ENCODE assay signal across 1 cellular context in the genomic region with DNA sequence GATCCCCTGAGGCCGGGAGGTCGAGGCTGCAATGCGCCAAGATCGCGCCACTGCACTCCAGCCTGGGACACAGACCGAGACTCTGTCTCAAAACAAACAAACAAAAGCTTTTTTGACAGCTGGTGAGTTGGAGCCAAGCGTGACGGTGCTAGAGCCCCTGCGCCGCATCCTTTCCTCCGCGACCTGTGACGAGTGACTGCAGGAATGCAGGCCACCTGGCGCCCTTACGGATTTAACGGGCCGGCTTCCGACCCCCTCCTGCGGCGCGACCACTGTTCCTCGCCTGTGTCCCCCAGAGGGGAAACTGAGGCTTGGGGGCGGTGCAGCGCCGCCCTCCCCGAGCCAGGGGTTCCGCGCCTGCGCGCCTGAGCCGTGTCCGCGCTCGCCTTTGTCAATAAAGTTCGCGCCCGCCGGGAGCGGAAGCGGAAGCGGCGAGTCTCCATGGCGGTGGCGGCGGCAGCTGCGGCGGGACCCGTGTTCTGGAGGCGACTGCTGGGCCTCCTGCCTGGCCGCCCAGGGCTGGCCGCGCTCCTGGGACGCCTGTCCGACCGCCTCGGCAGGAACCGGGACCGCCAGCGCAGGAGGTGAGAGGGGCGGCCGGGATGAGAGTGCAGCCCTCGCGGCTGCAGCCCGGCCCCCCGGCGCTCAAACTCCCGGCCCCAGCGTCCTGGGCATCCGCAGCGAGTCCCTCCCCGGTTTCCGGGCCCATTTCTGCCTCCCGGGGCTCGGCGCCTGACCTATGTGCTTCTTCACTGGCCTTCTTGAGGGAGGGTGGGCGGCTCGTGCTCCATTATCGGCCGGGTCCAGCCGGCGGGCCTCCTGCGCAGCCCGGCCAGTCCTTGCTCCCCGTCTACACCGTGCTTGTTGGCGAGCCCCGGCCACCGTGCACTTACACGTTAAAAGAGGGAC.
A peak's percentile ranks its signal among the peaks of the same experiment; 100 is the strongest.
TF ChIP-seq lines count a peak whose summit lies in the region.

A gene with protein sequence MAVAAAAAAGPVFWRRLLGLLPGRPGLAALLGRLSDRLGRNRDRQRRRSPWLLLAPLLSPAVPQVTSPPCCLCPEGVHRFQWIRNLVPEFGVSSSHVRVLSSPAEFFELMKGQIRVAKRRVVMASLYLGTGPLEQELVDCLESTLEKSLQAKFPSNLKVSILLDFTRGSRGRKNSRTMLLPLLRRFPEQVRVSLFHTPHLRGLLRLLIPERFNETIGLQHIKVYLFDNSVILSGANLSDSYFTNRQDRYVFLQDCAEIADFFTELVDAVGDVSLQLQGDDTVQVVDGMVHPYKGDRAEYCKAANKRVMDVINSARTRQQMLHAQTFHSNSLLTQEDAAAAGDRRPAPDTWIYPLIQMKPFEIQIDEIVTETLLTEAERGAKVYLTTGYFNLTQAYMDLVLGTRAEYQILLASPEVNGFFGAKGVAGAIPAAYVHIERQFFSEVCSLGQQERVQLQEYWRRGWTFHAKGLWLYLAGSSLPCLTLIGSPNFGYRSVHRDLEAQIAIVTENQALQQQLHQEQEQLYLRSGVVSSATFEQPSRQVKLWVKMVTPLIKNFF (plus strand): TSS at position 425 of the 909 bp plus-strand sequence. CDS start 17 bp downstream, at position 442.

TF ChIP-seq in HepG2, 621 proteins besides CTCF, POLR2A, EP300 and RAD21 (continued from another document and continues in another):
- TF ChIP-seq, protein P1, sequence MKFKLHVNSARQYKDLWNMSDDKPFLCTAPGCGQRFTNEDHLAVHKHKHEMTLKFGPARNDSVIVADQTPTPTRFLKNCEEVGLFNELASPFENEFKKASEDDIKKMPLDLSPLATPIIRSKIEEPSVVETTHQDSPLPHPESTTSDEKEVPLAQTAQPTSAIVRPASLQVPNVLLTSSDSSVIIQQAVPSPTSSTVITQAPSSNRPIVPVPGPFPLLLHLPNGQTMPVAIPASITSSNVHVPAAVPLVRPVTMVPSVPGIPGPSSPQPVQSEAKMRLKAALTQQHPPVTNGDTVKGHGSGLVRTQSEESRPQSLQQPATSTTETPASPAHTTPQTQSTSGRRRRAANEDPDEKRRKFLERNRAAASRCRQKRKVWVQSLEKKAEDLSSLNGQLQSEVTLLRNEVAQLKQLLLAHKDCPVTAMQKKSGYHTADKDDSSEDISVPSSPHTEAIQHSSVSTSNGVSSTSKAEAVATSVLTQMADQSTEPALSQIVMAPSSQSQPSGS (CRISPR knock-in tag; IDR thresholded peaks at IDR 0.05), result peak; percentile 79; the same call in 1 of the 2 replicates
- TF ChIP-seq KDM5B (CRISPR knock-in tag; IDR thresholded peaks at IDR 0.05; ENCODE audit: borderline replicate concordance) (peak; percentile 97), ZC3H4 (CRISPR knock-in tag; IDR thresholded peaks at IDR 0.05; ENCODE audit: borderline replicate concordance) (no peak), ZFYVE20 (CRISPR knock-in tag; IDR thresholded peaks at IDR 0.05; ENCODE audit: borderline replicate concordance, low read depth) (no peak), RARA (CRISPR knock-in tag; IDR thresholded peaks at IDR 0.05) (peak; percentile 29; the same call in 1 of the 2 replicates), ZNF607 (CRISPR knock-in tag; IDR thresholded peaks at IDR 0.05; ENCODE audit: borderline replicate concordance) (peak; percentile 84), ZNF737 (CRISPR knock-in tag; IDR thresholded peaks at IDR 0.05; ENCODE audit: borderline replicate concordance) (no peak), ZNF225 (CRISPR knock-in tag; IDR thresholded peaks at IDR 0.05) (peak; percentile 84; the same call in 1 of the 2 replicates), ZNF615 (CRISPR knock-in tag; IDR thresholded peaks at IDR 0.05; ENCODE audit: borderline replicate concordance) (0 out of 2 replicates have a peak, but pooled peaks have one; percentile 61), ZSCAN29 (CRISPR knock-in tag; conservative IDR thresholded peaks at IDR 0.05) (peak; percentile 80; the same call in 1 of the 2 replicates), FOXK2 (IDR thresholded peaks at IDR 0.05) (no peak), GTF2F1 (IDR thresholded peaks at IDR 0.05; ENCODE audit: low read length) (peak; percentile 61), BHLHE40 (IDR thresholded peaks at IDR 0.05; ENCODE audit: low read length) (peak; percentile 33; the same call in 1 of the 2 replicates), ZNF282 (IDR thresholded peaks at IDR 0.05; ENCODE audit: partially characterized antibody) (no peak), REXO4 (CRISPR knock-in tag; IDR thresholded peaks at IDR 0.05; ENCODE audit: borderline replicate concordance) (peak; percentile 77; the same call in 1 of the 2 replicates), ZNF205 (CRISPR knock-in tag; IDR thresholded peaks at IDR 0.05) (peak; percentile 93), ZBTB3 (CRISPR knock-in tag; IDR thresholded peaks at IDR 0.05; ENCODE audit: borderline replicate concordance, low read depth) (no peak), KAT8 (CRISPR knock-in tag; IDR thresholded peaks at IDR 0.05) (peak; percentile 99), TCF7L2 (IDR thresholded peaks at IDR 0.05; ENCODE audit: low read depth, low read length) (no peak), NCOA5 (CRISPR knock-in tag; IDR thresholded peaks at IDR 0.05) (no peak)
- TF ChIP-seq, protein P2, sequence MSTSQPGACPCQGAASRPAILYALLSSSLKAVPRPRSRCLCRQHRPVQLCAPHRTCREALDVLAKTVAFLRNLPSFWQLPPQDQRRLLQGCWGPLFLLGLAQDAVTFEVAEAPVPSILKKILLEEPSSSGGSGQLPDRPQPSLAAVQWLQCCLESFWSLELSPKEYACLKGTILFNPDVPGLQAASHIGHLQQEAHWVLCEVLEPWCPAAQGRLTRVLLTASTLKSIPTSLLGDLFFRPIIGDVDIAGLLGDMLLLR (CRISPR knock-in tag; IDR thresholded peaks at IDR 0.05), result peak; percentile 89
- TF ChIP-seq, protein P3, sequence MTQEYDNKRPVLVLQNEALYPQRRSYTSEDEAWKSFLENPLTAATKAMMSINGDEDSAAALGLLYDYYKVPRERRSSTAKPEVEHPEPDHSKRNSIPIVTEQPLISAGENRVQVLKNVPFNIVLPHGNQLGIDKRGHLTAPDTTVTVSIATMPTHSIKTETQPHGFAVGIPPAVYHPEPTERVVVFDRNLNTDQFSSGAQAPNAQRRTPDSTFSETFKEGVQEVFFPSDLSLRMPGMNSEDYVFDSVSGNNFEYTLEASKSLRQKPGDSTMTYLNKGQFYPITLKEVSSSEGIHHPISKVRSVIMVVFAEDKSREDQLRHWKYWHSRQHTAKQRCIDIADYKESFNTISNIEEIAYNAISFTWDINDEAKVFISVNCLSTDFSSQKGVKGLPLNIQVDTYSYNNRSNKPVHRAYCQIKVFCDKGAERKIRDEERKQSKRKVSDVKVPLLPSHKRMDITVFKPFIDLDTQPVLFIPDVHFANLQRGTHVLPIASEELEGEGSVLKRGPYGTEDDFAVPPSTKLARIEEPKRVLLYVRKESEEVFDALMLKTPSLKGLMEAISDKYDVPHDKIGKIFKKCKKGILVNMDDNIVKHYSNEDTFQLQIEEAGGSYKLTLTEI (CRISPR knock-in tag; conservative IDR thresholded peaks at IDR 0.05), result no peak
- TF ChIP-seq, protein P4, sequence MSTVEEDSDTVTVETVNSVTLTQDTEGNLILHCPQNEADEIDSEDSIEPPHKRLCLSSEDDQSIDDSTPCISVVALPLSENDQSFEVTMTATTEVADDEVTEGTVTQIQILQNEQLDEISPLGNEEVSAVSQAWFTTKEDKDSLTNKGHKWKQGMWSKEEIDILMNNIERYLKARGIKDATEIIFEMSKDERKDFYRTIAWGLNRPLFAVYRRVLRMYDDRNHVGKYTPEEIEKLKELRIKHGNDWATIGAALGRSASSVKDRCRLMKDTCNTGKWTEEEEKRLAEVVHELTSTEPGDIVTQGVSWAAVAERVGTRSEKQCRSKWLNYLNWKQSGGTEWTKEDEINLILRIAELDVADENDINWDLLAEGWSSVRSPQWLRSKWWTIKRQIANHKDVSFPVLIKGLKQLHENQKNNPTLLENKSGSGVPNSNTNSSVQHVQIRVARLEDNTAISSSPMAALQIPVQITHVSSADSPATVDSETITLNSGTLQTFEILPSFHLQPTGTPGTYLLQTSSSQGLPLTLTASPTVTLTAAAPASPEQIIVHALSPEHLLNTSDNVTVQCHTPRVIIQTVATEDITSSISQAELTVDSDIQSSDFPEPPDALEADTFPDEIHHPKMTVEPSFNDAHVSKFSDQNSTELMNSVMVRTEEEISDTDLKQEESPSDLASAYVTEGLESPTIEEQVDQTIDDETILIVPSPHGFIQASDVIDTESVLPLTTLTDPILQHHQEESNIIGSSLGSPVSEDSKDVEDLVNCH (CRISPR knock-in tag; IDR thresholded peaks at IDR 0.05), result no peak
- TF ChIP-seq, protein P5, sequence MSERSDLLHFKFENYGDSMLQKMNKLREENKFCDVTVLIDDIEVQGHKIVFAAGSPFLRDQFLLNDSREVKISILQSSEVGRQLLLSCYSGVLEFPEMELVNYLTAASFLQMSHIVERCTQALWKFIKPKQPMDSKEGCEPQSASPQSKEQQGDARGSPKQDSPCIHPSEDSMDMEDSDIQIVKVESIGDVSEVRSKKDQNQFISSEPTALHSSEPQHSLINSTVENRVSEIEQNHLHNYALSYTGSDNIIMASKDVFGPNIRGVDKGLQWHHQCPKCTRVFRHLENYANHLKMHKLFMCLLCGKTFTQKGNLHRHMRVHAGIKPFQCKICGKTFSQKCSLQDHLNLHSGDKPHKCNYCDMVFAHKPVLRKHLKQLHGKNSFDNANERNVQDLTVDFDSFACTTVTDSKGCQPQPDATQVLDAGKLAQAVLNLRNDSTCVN (CRISPR knock-in tag; IDR thresholded peaks at IDR 0.05; ENCODE audit: borderline replicate concordance), result peak; percentile 64; the same call in 1 of the 2 replicates
- TF ChIP-seq, protein P6, sequence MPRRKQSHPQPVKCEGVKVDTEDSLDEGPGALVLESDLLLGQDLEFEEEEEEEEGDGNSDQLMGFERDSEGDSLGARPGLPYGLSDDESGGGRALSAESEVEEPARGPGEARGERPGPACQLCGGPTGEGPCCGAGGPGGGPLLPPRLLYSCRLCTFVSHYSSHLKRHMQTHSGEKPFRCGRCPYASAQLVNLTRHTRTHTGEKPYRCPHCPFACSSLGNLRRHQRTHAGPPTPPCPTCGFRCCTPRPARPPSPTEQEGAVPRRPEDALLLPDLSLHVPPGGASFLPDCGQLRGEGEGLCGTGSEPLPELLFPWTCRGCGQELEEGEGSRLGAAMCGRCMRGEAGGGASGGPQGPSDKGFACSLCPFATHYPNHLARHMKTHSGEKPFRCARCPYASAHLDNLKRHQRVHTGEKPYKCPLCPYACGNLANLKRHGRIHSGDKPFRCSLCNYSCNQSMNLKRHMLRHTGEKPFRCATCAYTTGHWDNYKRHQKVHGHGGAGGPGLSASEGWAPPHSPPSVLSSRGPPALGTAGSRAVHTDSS (CRISPR knock-in tag; conservative IDR thresholded peaks at IDR 0.05), result 0 out of 2 replicates have a peak, but pooled peaks have one; percentile 21
- TF ChIP-seq, protein P7, sequence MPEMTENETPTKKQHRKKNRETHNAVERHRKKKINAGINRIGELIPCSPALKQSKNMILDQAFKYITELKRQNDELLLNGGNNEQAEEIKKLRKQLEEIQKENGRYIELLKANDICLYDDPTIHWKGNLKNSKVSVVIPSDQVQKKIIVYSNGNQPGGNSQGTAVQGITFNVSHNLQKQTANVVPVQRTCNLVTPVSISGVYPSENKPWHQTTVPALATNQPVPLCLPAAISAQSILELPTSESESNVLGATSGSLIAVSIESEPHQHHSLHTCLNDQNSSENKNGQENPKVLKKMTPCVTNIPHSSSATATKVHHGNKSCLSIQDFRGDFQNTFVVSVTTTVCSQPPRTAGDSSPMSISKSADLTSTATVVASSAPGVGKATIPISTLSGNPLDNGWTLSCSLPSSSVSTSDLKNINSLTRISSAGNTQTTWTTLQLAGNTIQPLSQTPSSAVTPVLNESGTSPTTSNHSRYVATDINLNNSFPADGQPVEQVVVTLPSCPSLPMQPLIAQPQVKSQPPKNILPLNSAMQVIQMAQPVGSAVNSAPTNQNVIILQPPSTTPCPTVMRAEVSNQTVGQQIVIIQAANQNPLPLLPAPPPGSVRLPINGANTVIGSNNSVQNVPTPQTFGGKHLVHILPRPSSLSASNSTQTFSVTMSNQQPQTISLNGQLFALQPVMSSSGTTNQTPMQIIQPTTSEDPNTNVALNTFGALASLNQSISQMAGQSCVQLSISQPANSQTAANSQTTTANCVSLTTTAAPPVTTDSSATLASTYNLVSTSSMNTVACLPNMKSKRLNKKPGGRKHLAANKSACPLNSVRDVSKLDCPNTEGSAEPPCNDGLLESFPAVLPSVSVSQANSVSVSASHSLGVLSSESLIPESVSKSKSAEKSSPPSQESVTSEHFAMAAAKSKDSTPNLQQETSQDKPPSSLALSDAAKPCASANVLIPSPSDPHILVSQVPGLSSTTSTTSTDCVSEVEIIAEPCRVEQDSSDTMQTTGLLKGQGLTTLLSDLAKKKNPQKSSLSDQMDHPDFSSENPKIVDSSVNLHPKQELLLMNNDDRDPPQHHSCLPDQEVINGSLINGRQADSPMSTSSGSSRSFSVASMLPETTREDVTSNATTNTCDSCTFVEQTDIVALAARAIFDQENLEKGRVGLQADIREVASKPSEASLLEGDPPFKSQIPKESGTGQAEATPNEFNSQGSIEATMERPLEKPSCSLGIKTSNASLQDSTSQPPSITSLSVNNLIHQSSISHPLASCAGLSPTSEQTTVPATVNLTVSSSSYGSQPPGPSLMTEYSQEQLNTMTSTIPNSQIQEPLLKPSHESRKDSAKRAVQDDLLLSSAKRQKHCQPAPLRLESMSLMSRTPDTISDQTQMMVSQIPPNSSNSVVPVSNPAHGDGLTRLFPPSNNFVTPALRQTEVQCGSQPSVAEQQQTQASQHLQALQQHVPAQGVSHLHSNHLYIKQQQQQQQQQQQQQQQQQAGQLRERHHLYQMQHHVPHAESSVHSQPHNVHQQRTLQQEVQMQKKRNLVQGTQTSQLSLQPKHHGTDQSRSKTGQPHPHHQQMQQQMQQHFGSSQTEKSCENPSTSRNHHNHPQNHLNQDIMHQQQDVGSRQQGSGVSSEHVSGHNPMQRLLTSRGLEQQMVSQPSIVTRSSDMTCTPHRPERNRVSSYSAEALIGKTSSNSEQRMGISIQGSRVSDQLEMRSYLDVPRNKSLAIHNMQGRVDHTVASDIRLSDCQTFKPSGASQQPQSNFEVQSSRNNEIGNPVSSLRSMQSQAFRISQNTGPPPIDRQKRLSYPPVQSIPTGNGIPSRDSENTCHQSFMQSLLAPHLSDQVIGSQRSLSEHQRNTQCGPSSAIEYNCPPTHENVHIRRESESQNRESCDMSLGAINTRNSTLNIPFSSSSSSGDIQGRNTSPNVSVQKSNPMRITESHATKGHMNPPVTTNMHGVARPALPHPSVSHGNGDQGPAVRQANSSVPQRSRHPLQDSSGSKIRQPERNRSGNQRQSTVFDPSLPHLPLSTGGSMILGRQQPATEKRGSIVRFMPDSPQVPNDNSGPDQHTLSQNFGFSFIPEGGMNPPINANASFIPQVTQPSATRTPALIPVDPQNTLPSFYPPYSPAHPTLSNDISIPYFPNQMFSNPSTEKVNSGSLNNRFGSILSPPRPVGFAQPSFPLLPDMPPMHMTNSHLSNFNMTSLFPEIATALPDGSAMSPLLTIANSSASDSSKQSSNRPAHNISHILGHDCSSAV (CRISPR knock-in tag; IDR thresholded peaks at IDR 0.05; ENCODE audit: borderline replicate concordance), result no peak
